18 cellular contexts compared by ENCODE assay signal in genomic region chr11:100817620-100818019, GRCh38.
DNase-seq lines count a peak whose midpoint lies in the region; ATAC-seq, FAIRE-seq and TF ChIP-seq lines count a peak whose summit lies in the region.
"Had no signal": no experiment of that assay in that cellular context is flagged by ENCODE, and none has a peak within 500 bp of the region (broad histone marks: within the 10 kb centered on the region; RNA-seq: fewer than 3 reads in every experiment).

No MANE protein-coding gene starts in this region.

- no peak for TF ChIP-seq POLR2A in GM12878 (IDR thresholded peaks at IDR 0.05; ENCODE audit: low read depth, low read length)

- POLR2A ChIA-PET in GM12878 (lab: Charles Lee), result no interaction called here

- no peak overlapping the region for H3K18ac ChIP-seq in mesendoderm (ENCODE audit: low read length)

- H3K79me1 ChIP-seq in mesendoderm (ENCODE audit: low read length), result no peaks in the 10 kb centered on the region

- FAIRE-seq in GM12878 (lab: Jason Lieb, UNC), result no peak
- FAIRE-seq: GM12892, K562 had no signal

- H3K27ac Mint-ChIP-seq in HFFc6, result no peak overlapping the region
- H3K27ac Mint-ChIP-seq: B cell; CD4-positive, alpha-beta memory T cell had no signal

- H3K23ac ChIP-seq in mesendoderm (ENCODE audit: low read length), result no peak overlapping the region

- H4K8ac ChIP-seq in mesendoderm (ENCODE audit: low read depth, low read length), result no peak overlapping the region

- H3K27me3 ChIP-seq in BE2C, result no peaks in the 10 kb centered on the region
- H3K27me3 ChIP-seq in GM12878 (replicated peaks in 1 of 2; ENCODE audit: control insufficient read depth in 2 of 2, insufficient read depth in 2 of 2, low read length in 1 of 2), result no peaks in the 10 kb centered on the region
- H3K27me3 ChIP-seq in mesendoderm (ENCODE audit: insufficient read depth, low read length, poor library complexity), result no peaks in the 10 kb centered on the region

- no peaks in the 10 kb centered on the region for H3K9me3 ChIP-seq in BE2C
- no peaks in the 10 kb centered on the region; the same call in 2 of the 3 replicates for H3K9me3 ChIP-seq in GM12878 (replicated peaks; ENCODE audit: control insufficient read depth, insufficient read depth, low read length)

- H3K27ac ChIP-seq in GM12878 (ENCODE audit: control insufficient read depth, insufficient read depth), result no peak overlapping the region
- H3K27ac ChIP-seq in mesendoderm (ENCODE audit: low read depth, low read length), result no peak overlapping the region

- no peak overlapping the region for H2AK5ac ChIP-seq in mesendoderm (ENCODE audit: low read length)

- H4K20me1 ChIP-seq in GM12878 (ENCODE audit: control insufficient read depth, insufficient read depth), result no peaks in the 10 kb centered on the region

- no peak for TF ChIP-seq RAD21 in GM12878 (IDR thresholded peaks at IDR 0.05; ENCODE audit: insufficient read depth, low read depth, low read length)

- SMC1A ChIA-PET in GM12878 (lab: Charles Lee; ENCODE audit: uncharacterized antibody, unreplicated experiment), result no interaction called here

- no peak for TF ChIP-seq EP300 in GM12878 (IDR thresholded peaks at IDR 0.05; ENCODE audit: borderline replicate concordance in 1 of 2, control insufficient read depth in 1 of 2, low read depth in 2 of 2, low read length in 2 of 2)

- H2BK15ac ChIP-seq in mesendoderm (replicated peaks; ENCODE audit: low read depth), result no peak overlapping the region

- H3K4me3 ChIP-seq in BE2C (ENCODE audit: low read depth, low read length), result no peak overlapping the region
- no peak overlapping the region for H3K4me3 ChIP-seq in GM12878
- no peak overlapping the region for H3K4me3 ChIP-seq in mesendoderm (ENCODE audit: low read length)
- H3K4me3 ChIP-seq: K562 had no signal

- H3K36me3 ChIP-seq in BE2C (no peaks in the 10 kb centered on the region), GM12878 (ENCODE audit: control insufficient read depth in 2 of 2, insufficient read depth in 2 of 2, low read length in 1 of 2) (no peaks in the 10 kb centered on the region), mesendoderm (ENCODE audit: control insufficient read depth, insufficient read depth, low read length) (no peaks in the 10 kb centered on the region)

- H3K79me2 ChIP-seq in GM12878 (ENCODE audit: control insufficient read depth, insufficient read depth, low read length) (no peaks in the 10 kb centered on the region), mesendoderm (ENCODE audit: control insufficient read depth, insufficient read depth, low read length) (no peaks in the 10 kb centered on the region)

- H3K4me3 Mint-ChIP-seq in HFFc6, result no peak overlapping the region
- H3K4me3 Mint-ChIP-seq: B cell; CD4-positive, alpha-beta memory T cell had no signal

- WGBS in GM12878 (ENCODE audit: insufficient coverage, insufficient replicate concordance, low lambda C conversion rate, missing lambda C conversion rate), result 50% methylated on average over 2 of the region's 2 CpGs
- no CpG with 5 or more reads among the region's 2 CpGs for WGBS in mesendoderm (ENCODE audit: extremely low coverage, insufficient coverage, low lambda C conversion rate)

- in situ Hi-C loops in GM12878 (cut with MboI), result no loop called here

- BruUV-seq in GM12878 (replicated peaks; lab: Mats Ljungman, UMichigan), result no TSS peak

- intact Hi-C loops in GM12878 (cut with micrococcal nuclease; ENCODE audit: unreplicated experiment), result no loop called here

- RAD21 ChIA-PET in GM12878 (lab: Charles Lee; ENCODE audit: unreplicated experiment), result no interaction called here

- no peak for DNase-seq in BE2C
- no peak for DNase-seq in HFFc6
- no peak for DNase-seq in GM12878 (ENCODE audit: low read depth, low spot score)
- peak; percentile 68 for DNase-seq in mesendoderm
- no peak for DNase-seq in islet precursor cell
- DNase-seq: Calu3; CD4-positive, alpha-beta memory T cell; DMS79 treated with DMSO at 0.1 percent for 48 hours; GDM1; NCI-H1417 treated with DMSO at 0.1 percent for 48 hours; NCI-H1930; NCI-H69 had no signal

- CTCF ChIA-PET in GM12878 (lab: Yijun Ruan, JAX), result interaction anchor here (1.7 kb wide), 1 partner anchor 9 kb away, joined by 4 read pairs; no protein-coding TSS in a partner anchor

- no peak overlapping the region for H2AFZ ChIP-seq in GM12878 (ENCODE audit: control insufficient read depth, low read depth, low read length)

- H3K9me3 Mint-ChIP-seq in HFFc6, result no peaks in the 10 kb centered on the region

- H3K4me2 ChIP-seq in GM12878 (ENCODE audit: control insufficient read depth, insufficient read depth), result no peak overlapping the region
- H3K4me2 ChIP-seq in mesendoderm (ENCODE audit: low read length), result no peak overlapping the region

- no peaks in the 10 kb centered on the region for H3K36me3 Mint-ChIP-seq in HFFc6 (ENCODE audit: low read depth)
- H3K36me3 Mint-ChIP-seq: CD4-positive, alpha-beta memory T cell had no signal

- H4K5ac ChIP-seq in mesendoderm (ENCODE audit: low read length), result no peak overlapping the region

- no peak overlapping the region for H3K56ac ChIP-seq in mesendoderm (ENCODE audit: low read length)

- H3K4me1 Mint-ChIP-seq in HFFc6 (ENCODE audit: low read depth), result no peaks in the 10 kb centered on the region
- H3K4me1 Mint-ChIP-seq: CD4-positive, alpha-beta memory T cell had no signal

- H2BK120ac ChIP-seq in mesendoderm (ENCODE audit: low read depth, low read length), result no peak overlapping the region

- no peak overlapping the region for H3K4ac ChIP-seq in mesendoderm (ENCODE audit: low read depth, low read length)

- ATAC-seq in GM12878, result peak; percentile 52
- ATAC-seq in HG02763 (IDR thresholded peaks at IDR 0.05; ENCODE audit: unreplicated experiment), result no peak
- ATAC-seq in GM21717 (IDR thresholded peaks at IDR 0.05; ENCODE audit: unreplicated experiment), result no peak
- ATAC-seq: K562, Panc1 had no signal

- peaks cover 38% of the 10 kb centered on the region for H3K4me1 ChIP-seq in BE2C
- no peaks in the 10 kb centered on the region for H3K4me1 ChIP-seq in GM12878 (ENCODE audit: control insufficient read depth, insufficient read depth, low read length)
- peaks cover 11% of the 10 kb centered on the region for H3K4me1 ChIP-seq in mesendoderm (ENCODE audit: control insufficient read depth, low read depth, low read length)

- H2BK5ac ChIP-seq in mesendoderm (ENCODE audit: low read length), result no peak overlapping the region

- peak; percentile 30 for TF ChIP-seq CTCF in BE2C (IDR thresholded peaks at IDR 0.05; ENCODE audit: low read depth, low read length)
- peak; percentile 41; the same call in 1 of the 2 replicates for TF ChIP-seq CTCF in HFFc6 (IDR thresholded peaks at IDR 0.05)
- no peak for TF ChIP-seq CTCF in GM12878 (IDR thresholded peaks at IDR 0.05 in 2 of 3, conservative IDR thresholded peaks at IDR 0.05 in 1 of 3; ENCODE audit: control insufficient read depth in 2 of 3, extremely low read depth in 1 of 3, insufficient read depth in 1 of 3, low read depth in 3 of 3, low read length in 3 of 3)

- H3K27me3 Mint-ChIP-seq in HFFc6 (ENCODE audit: insufficient read depth), result peaks cover 5% of the 10 kb centered on the region
- H3K27me3 Mint-ChIP-seq: B cell; CD4-positive, alpha-beta memory T cell had no signal

- H3K9ac ChIP-seq in GM12878 (ENCODE audit: control insufficient read depth, insufficient read depth, low read length) (no peak overlapping the region), mesendoderm (ENCODE audit: low read length) (no peak overlapping the region)

TF ChIP-seq in GM12878, 131 proteins besides CTCF, POLR2A, EP300 and RAD21 (continues in another document):
- TF ChIP-seq ATF3 (IDR thresholded peaks at IDR 0.05; ENCODE audit: borderline replicate concordance, extremely low read depth, low read depth, low read length) (no peak), YBX1 (IDR thresholded peaks at IDR 0.05) (no peak), NKRF (conservative IDR thresholded peaks at IDR 0.05) (no peak), ZBTB11 (CRISPR knock-in tag; IDR thresholded peaks at IDR 0.05) (no peak)

Comparison
In these comparisons a context has a peak if more than half of its experiments do, and no peak if none do; other contexts are left out.
1. CTCF ChIP-seq: peak in BE2C (single experiment) and HFFc6 (single experiment); none in GM12878 (0 of 3).